In the genomic region with DNA sequence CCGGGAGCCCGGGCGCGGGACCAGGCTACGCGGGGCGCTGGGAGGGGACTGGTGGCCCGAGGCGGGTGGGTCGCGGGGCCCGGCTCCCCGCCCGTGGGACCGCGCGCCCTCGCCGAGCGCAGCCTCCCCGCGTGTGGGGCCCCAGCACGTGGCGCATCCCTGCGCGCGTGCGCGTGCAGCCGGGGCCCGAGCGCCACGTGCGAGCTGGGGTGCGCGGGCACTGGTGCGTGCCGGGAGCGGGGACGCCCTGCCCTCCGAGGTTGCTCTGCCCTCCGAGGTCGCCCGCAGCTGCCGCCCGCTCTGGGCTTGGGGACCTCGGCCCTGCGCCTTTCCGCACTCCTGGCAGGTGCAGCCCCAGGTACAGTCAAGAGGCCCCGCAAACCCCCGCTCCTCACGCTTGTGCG, we compare ENCODE assay signal across 8 cellular contexts. TPM values are rescaled to one million over a fixed set of nuclear protein-coding genes. Genes with fewer than 3 reads are reported as not detected.
DNase-seq lines count a peak whose midpoint lies in the region; ATAC-seq, FAIRE-seq and TF ChIP-seq lines count a peak whose summit lies in the region.

No MANE protein-coding gene starts in this region.

- peaks cover 47% of the 10 kb centered on the region for H3K36me3 Mint-ChIP-seq in stimulated activated effector memory CD8-positive, alpha-beta T cell treated with anti-CD3 and anti-CD28 coated beads, Interleukin-12 subunit alpha, Interleukin-12 subunit beta, amount 100 ng/mL, for 72 hours

- H3K9me3 Mint-ChIP-seq in stimulated activated effector memory CD8-positive, alpha-beta T cell treated with anti-CD3 and anti-CD28 coated beads, Interleukin-12 subunit alpha, Interleukin-12 subunit beta, amount 100 ng/mL, for 72 hours = no peaks in the 10 kb centered on the region

- H3K27ac ChIP-seq in left lung = peak overlapping the region in 1 of 2 donors; percentile 85

- peaks cover 9 to 60% of the 10 kb centered on the region in 2 donors for H3K4me1 ChIP-seq in left lung

- peak overlapping the region; percentile 76 for H3K4me3 Mint-ChIP-seq in stimulated activated effector memory CD8-positive, alpha-beta T cell treated with anti-CD3 and anti-CD28 coated beads, Interleukin-12 subunit alpha, Interleukin-12 subunit beta, amount 100 ng/mL, for 72 hours

- peaks cover 29% of the 10 kb centered on the region for H3K4me1 Mint-ChIP-seq in stimulated activated effector memory CD8-positive, alpha-beta T cell treated with anti-CD3 and anti-CD28 coated beads, Interleukin-12 subunit alpha, Interleukin-12 subunit beta, amount 100 ng/mL, for 72 hours

- TF ChIP-seq CTCF in GM10248 (IDR thresholded peaks at IDR 0.05; ENCODE audit: control extremely low read depth, extremely low read depth, low read depth, missing control alignments) (no peak), left lung (IDR thresholded peaks at IDR 0.05) (no peak)

- peak overlapping the region; percentile 29 to 91 for H3K4me3 ChIP-seq in left lung

- CTCF ChIA-PET in GM10248 (lab: Yijun Ruan, JAX) = interaction anchor here (0.8 to 12.0 kb wide), 28 partner anchors 9 to 241 kb away, joined by 3 to 180 read pairs (median 4); no protein-coding TSS in a partner anchor

- in situ Hi-C loops in T47D (cut with HindIII; ENCODE audit: low pct_unique_long_range_greater_than_20kb, low sequenced_read_pairs) = no loop called here

- intact Hi-C loops in left lung (cut with DNase I) = loop anchor here (5.0 to 10.0 kb wide), 2 partner anchors 93 to 96 kb away; no protein-coding TSS in a partner anchor

- H3K36me3 ChIP-seq in left lung = no peaks in the 10 kb centered on the region

- no peak for TF ChIP-seq POLR2A in H54 (IDR thresholded peaks at IDR 0.05; ENCODE audit: low read depth, low read length)

- DNase-seq in GM10248 (ENCODE audit: extremely low spot score) (peak; percentile 65), HT1080 (ENCODE audit: low read depth) (peak; percentile 27), T47D (ENCODE audit: low read depth in 1 of 2, low spot score in 1 of 2) (peak; percentile 72 to 87), left lung (no peak), H54 (ENCODE audit: insufficient read length, low spot score) (no peak)
- peak; percentile 53 to 86 for DNase-seq in stimulated activated effector memory CD8-positive, alpha-beta T cell treated with anti-CD3 and anti-CD28 coated beads, Interleukin-12 subunit alpha, Interleukin-12 subunit beta, amount 100 ng/mL, for 72 hours (ENCODE audit: low spot score in 2 of 2)

- FAIRE-seq in H54 (lab: Jason Lieb, UNC) = no peak

- POLR2A ChIA-PET in GM10248 (lab: Yijun Ruan, JAX) = interaction anchor here (1.0 kb wide), 1 partner anchor 68 kb away, joined by 3 read pairs; no protein-coding TSS in a partner anchor

- peak; percentile 13 for ATAC-seq in GM21423 (IDR thresholded peaks at IDR 0.05; ENCODE audit: unreplicated experiment)
- ATAC-seq in SK-N-SH treated with all-trans-retinoic acid at 6 μM for 48 hours = peak; percentile 42
- peak; percentile 55 for ATAC-seq in left lung
- peak; percentile 59 for ATAC-seq in stimulated activated effector memory CD8-positive, alpha-beta T cell treated with anti-CD3 and anti-CD28 coated beads, Interleukin-12 subunit alpha, Interleukin-12 subunit beta, amount 100 ng/mL, for 72 hours

- peaks cover 0 to 6% of the 10 kb centered on the region in 2 donors for H3K27me3 ChIP-seq in left lung

- H3K9me3 ChIP-seq in left lung = no peaks in the 10 kb centered on the region

- H3K27ac Mint-ChIP-seq in stimulated activated effector memory CD8-positive, alpha-beta T cell treated with anti-CD3 and anti-CD28 coated beads, Interleukin-12 subunit alpha, Interleukin-12 subunit beta, amount 100 ng/mL, for 72 hours = peak overlapping the region; percentile 77

TF ChIP-seq in SK-N-SH treated with all-trans-retinoic acid at 6 μM for 48 hours, 23 proteins besides CTCF, POLR2A, EP300 and RAD21:
- TF ChIP-seq TOX (CRISPR knock-in tag; IDR thresholded peaks at IDR 0.05; ENCODE audit: borderline replicate concordance) (no peak), SNAI2 (CRISPR knock-in tag; IDR thresholded peaks at IDR 0.05) (no peak)
- TF ChIP-seq, protein P1, sequence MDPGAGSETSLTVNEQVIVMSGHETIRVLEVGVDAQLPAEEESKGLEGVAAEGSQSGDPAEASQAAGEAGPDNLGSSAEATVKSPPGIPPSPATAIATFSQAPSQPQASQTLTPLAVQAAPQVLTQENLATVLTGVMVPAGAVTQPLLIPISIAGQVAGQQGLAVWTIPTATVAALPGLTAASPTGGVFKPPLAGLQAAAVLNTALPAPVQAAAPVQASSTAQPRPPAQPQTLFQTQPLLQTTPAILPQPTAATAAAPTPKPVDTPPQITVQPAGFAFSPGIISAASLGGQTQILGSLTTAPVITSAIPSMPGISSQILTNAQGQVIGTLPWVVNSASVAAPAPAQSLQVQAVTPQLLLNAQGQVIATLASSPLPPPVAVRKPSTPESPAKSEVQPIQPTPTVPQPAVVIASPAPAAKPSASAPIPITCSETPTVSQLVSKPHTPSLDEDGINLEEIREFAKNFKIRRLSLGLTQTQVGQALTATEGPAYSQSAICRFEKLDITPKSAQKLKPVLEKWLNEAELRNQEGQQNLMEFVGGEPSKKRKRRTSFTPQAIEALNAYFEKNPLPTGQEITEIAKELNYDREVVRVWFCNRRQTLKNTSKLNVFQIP (CRISPR knock-in tag; IDR thresholded peaks at IDR 0.05; ENCODE audit: borderline replicate concordance, low read depth) = no peak

RNA-seq across cellular contexts. Expression of gene CCDC88C, which starts 0.4 kb away (rescaled TPM):
- total RNA-seq in HT1080 (2014; rRNA removed; shearing (Covaris generic)) = 13.2 and 15.2 TPM in 2 replicates
- polyA plus RNA-seq in HT1080 (2015; cell fraction: cytosol; rRNA removed) = 7.8 and 8.4 TPM in 2 replicates
- polyA plus RNA-seq in HT1080 (2015; cell fraction: nucleus; rRNA removed) = 14.2 and 20.7 TPM in 2 replicates
- total RNA-seq in left lung = 10 to 100 TPM; 31.5 to 41.8 TPM

Comparison
In these comparisons a context has a peak if more than half of its experiments do, and no peak if none do; other contexts are left out.
1. DNase-seq: peak in GM10248 (single experiment), HT1080 (single experiment), T47D (2 of 2) and stimulated activated effector memory CD8-positive, alpha-beta T cell treated with anti-CD3 and anti-CD28 coated beads, Interleukin-12 subunit alpha, Interleukin-12 subunit beta, amount 100 ng/mL, for 72 hours (2 of 2); none in left lung (0 of 2) and H54 (single experiment).
2. Peak in every context shown above with its lines, with median percentiles within 50 percentile points of each other: ATAC-seq.